In genomic region chr16:22190169-22191088, GRCh38 we compare ENCODE assay signal across 1 cellular context.
TF ChIP-seq lines count a peak whose summit lies in the region.

No MANE protein-coding gene starts in this region.

TF ChIP-seq in GM12878, 131 proteins besides CTCF, POLR2A, EP300 and RAD21 (continued from another document):
- TF ChIP-seq ATF2 (IDR thresholded peaks at IDR 0.05; ENCODE audit: low read length) (no peak), SKIL (IDR thresholded peaks at IDR 0.05; ENCODE audit: low read depth, poor library complexity, severe bottlenecking) (no peak), RB1 (IDR thresholded peaks at IDR 0.05; ENCODE audit: borderline replicate concordance) (peak; percentile 89; the same call in 1 of the 2 replicates), BRCA1 (IDR thresholded peaks at IDR 0.05; ENCODE audit: low read depth, low read length) (no peak), SMARCA5 (IDR thresholded peaks at IDR 0.05) (peak; percentile 91), POLR2AphosphoS2 (IDR thresholded peaks at IDR 0.05; ENCODE audit: low read depth, low read length) (peak; percentile 66; the same call in 1 of the 2 replicates), ELK1 (IDR thresholded peaks at IDR 0.05; ENCODE audit: low read depth, low read length) (peak; percentile 74), HSF1 (IDR thresholded peaks at IDR 0.05; ENCODE audit: low read depth, low read length) (no peak), PBX3 (IDR thresholded peaks at IDR 0.05; ENCODE audit: insufficient replicate concordance, low read depth, low read length) (peak; percentile 74), ZNF217 (IDR thresholded peaks at IDR 0.05) (peak; percentile 67), KAT2A (conservative IDR thresholded peaks at IDR 0.05; ENCODE audit: control insufficient read depth, low read depth, low read length) (no peak), FOXM1 (IDR thresholded peaks at IDR 0.05; ENCODE audit: low read depth, low read length) (no peak), CREM (IDR thresholded peaks at IDR 0.05; ENCODE audit: low read depth) (peak; percentile 2; the same call in 1 of the 2 replicates), MEF2B (IDR thresholded peaks at IDR 0.05; ENCODE audit: partially characterized antibody, poor library complexity, severe bottlenecking) (peak; percentile 7), POU2F2 (IDR thresholded peaks at IDR 0.05; ENCODE audit: borderline replicate concordance, low read depth, low read length) (peak; percentile 13; the same call in 1 of the 3 replicates), CEBPB (IDR thresholded peaks at IDR 0.05; ENCODE audit: borderline replicate concordance in 1 of 2, low read depth in 2 of 2, low read length in 2 of 2) (no peak), POLR2AphosphoS5 (IDR thresholded peaks at IDR 0.05; ENCODE audit: low read length) (peak; percentile 72), WRNIP1 (IDR thresholded peaks at IDR 0.05; ENCODE audit: borderline replicate concordance, low read depth, low read length) (no peak), CHD4 (IDR thresholded peaks at IDR 0.05) (no peak), ASH2L (IDR thresholded peaks at IDR 0.05; ENCODE audit: borderline replicate concordance, low read depth) (no peak)
